Comparison of ENCODE assay signal across 1 cellular context in genomic region chr15:45166792-45167630, GRCh38.
TF ChIP-seq lines count a peak whose summit lies in the region.

No MANE protein-coding gene starts in this region.

TF ChIP-seq in IMR-90, 13 proteins besides CTCF, POLR2A, EP300 and RAD21 (continued from another document):
- TF ChIP-seq MAFK (IDR thresholded peaks at IDR 0.05; ENCODE audit: low read depth, low read length) (no peak), CHD1 (IDR thresholded peaks at IDR 0.05; ENCODE audit: low read depth, low read length) (no peak), FOS (IDR thresholded peaks at IDR 0.05; ENCODE audit: low read depth, low read length) (no peak), RCOR1 (IDR thresholded peaks at IDR 0.05; ENCODE audit: insufficient replicate concordance, low read length) (no peak)
